17 cellular contexts compared by ENCODE assay signal in genomic region chr3:156802827-156803606, GRCh38. TPM values are rescaled to one million over a fixed set of nuclear protein-coding genes. Genes with fewer than 3 reads are reported as not detected.
DNase-seq lines count a peak whose midpoint lies in the region; ATAC-seq, FAIRE-seq and TF ChIP-seq lines count a peak whose summit lies in the region.
"Had no signal": no experiment of that assay in that cellular context is flagged by ENCODE, and none has a peak within 500 bp of the region (broad histone marks: within the 10 kb centered on the region; RNA-seq: fewer than 3 reads in every experiment).

No MANE protein-coding gene starts in this region.

- ATAC-seq in K562: peak; percentile 56; the same call in 2 of the 3 replicates
- no peak for ATAC-seq in GM21529 (IDR thresholded peaks at IDR 0.05; ENCODE audit: unreplicated experiment)
- no peak for ATAC-seq in activated CD8-positive, alpha-beta T cell treated with anti-CD3 and anti-CD28 coated beads, Interleukin-2, amount 10 ng/mL, durations not matched to agents 7 days and 5 days

- peaks cover 21% of the 10 kb centered on the region for H3K9me3 Mint-ChIP-seq in activated CD8-positive, alpha-beta T cell treated with anti-CD3 and anti-CD28 coated beads, Interleukin-2, amount 10 ng/mL, durations not matched to agents 7 days and 5 days (ENCODE audit: insufficient read depth)

- H3K79me2 ChIP-seq in K562 (ENCODE audit: control insufficient read depth, insufficient read depth, low read length) (no peaks in the 10 kb centered on the region), parathyroid adenoma (peaks cover 63% of the 10 kb centered on the region)

- H3K9ac ChIP-seq in K562 (ENCODE audit: insufficient read depth in 1 of 2, low read depth in 2 of 2, low read length in 2 of 2) (no peak overlapping the region), parathyroid adenoma (no peak overlapping the region)

- H3K27me3 ChIP-seq in K562 (ENCODE audit: control insufficient read depth in 2 of 2, insufficient read depth in 2 of 2, low read length in 2 of 2): no peaks in the 10 kb centered on the region
- no peaks in the 10 kb centered on the region for H3K27me3 ChIP-seq in parathyroid adenoma (ENCODE audit: control insufficient read depth, insufficient read depth, low read length)

- H3K9me1 ChIP-seq in K562 (ENCODE audit: control insufficient read depth, insufficient read depth, low read length): no peaks in the 10 kb centered on the region

- in situ Hi-C loops in K562 (cut with MboI): no loop called here

- FAIRE-seq in K562 (lab: Jason Lieb, UNC): no peak
- FAIRE-seq: A204.1, GM12892, H1 had no signal

- H3K4me2 ChIP-seq in K562 (ENCODE audit: insufficient read depth, low read length) (no peak overlapping the region), parathyroid adenoma (ENCODE audit: low read length) (no peak overlapping the region)

- H2AFZ ChIP-seq in K562 (ENCODE audit: low read depth, low read length) (no peak overlapping the region), parathyroid adenoma (no peak overlapping the region)

- no peak for TF ChIP-seq POLR2A in K562 (conservative IDR thresholded peaks at IDR 0.05)

- H3K27me3 Mint-ChIP-seq in activated CD8-positive, alpha-beta T cell treated with anti-CD3 and anti-CD28 coated beads, Interleukin-2, amount 10 ng/mL, durations not matched to agents 7 days and 5 days (ENCODE audit: low read depth): no peaks in the 10 kb centered on the region
- H3K27me3 Mint-ChIP-seq: B cell; CD4-positive, alpha-beta T cell had no signal

- DNase-seq in NCI-H82 (lab: John Stamatoyannopoulos, UW) (peak; percentile 49), NCI-H82 treated with DMSO at 0.1 percent for 48 hours (lab: John Stamatoyannopoulos, UW; ENCODE audit: unreplicated experiment) (no peak), DMS53 treated with DMSO at 0.1 percent for 48 hours (lab: John Stamatoyannopoulos, UW; ENCODE audit: unreplicated experiment) (peak; percentile 26), K562 (ENCODE audit: extremely low read depth in 1 of 4, low spot score in 3 of 4) (no peak)
- DNase-seq in activated CD8-positive, alpha-beta T cell treated with anti-CD3 and anti-CD28 coated beads, Interleukin-2, amount 10 ng/mL, durations not matched to agents 7 days and 5 days: no peak
- DNase-seq: C1 segment of cervical spinal cord; CD4-positive, alpha-beta T cell; DND-41; GDM1 had no signal

- POLR2A ChIA-PET in K562 (lab: Yijun Ruan, JAX): interaction anchor here (0.6 to 0.9 kb wide), 3 partner anchors 10 to 669 kb away, joined by 3 read pairs; no protein-coding TSS in a partner anchor
- POLR2A ChIA-PET in activated CD8-positive, alpha-beta T cell treated with anti-CD3 and anti-CD28 coated beads, Interleukin-2, amount 10 ng/mL, durations not matched to agents 7 days and 5 days (lab: Charles Lee): no interaction called here

- H3K9me3 ChIP-seq in K562 (replicated peaks; ENCODE audit: control insufficient read depth, insufficient read depth, low read depth, low read length) (no peaks in the 10 kb centered on the region), parathyroid adenoma (ENCODE audit: control insufficient read depth, low read length) (no peaks in the 10 kb centered on the region)
- H3K9me3 ChIP-seq: HAP-1 had no signal

- H3K4me1 ChIP-seq in K562 (replicated peaks in 1 of 2; ENCODE audit: control insufficient read depth in 2 of 2, insufficient read depth in 2 of 2, low read length in 2 of 2): peaks cover 0 to 10% of the 10 kb centered on the region in 2 experiments; a peak in 1 of 5 replicates
- H3K4me1 ChIP-seq in parathyroid adenoma: peaks cover 18% of the 10 kb centered on the region

- CTCF ChIA-PET in K562 (lab: Yijun Ruan, JAX; ENCODE audit: low intra/inter-chr PET ratio): no interaction called here
- CTCF ChIA-PET in activated CD8-positive, alpha-beta T cell treated with anti-CD3 and anti-CD28 coated beads, Interleukin-2, amount 10 ng/mL, durations not matched to agents 7 days and 5 days (lab: Charles Lee): no interaction called here

- H3K27ac ChIP-seq in K562 (ENCODE audit: extremely low read depth, low read depth, low read length) (no peak overlapping the region), parathyroid adenoma (peak overlapping the region; percentile 12)

- no peak for TF ChIP-seq RAD21 in K562 (CRISPR knock-in tag; conservative IDR thresholded peaks at IDR 0.05 in 1 of 2, IDR thresholded peaks at IDR 0.05 in 1 of 2)

- H3K4me3 Mint-ChIP-seq in activated CD8-positive, alpha-beta T cell treated with anti-CD3 and anti-CD28 coated beads, Interleukin-2, amount 10 ng/mL, durations not matched to agents 7 days and 5 days: no peak overlapping the region
- H3K4me3 Mint-ChIP-seq: B cell; CD4-positive, alpha-beta T cell had no signal

- intact Hi-C loops in K562 (cut with micrococcal nuclease): no loop called here

- TF ChIP-seq EP300 in K562 (IDR thresholded peaks at IDR 0.05; ENCODE audit: low read length): no peak

- H3K4me3 ChIP-seq in K562 (no peak overlapping the region), parathyroid adenoma (ENCODE audit: low read depth, low read length) (no peak overlapping the region)
- H3K4me3 ChIP-seq: HAP-1 had no signal

- no peak overlapping the region for H3K27ac Mint-ChIP-seq in activated CD8-positive, alpha-beta T cell treated with anti-CD3 and anti-CD28 coated beads, Interleukin-2, amount 10 ng/mL, durations not matched to agents 7 days and 5 days
- H3K27ac Mint-ChIP-seq: B cell; CD4-positive, alpha-beta T cell had no signal

- no peaks in the 10 kb centered on the region for H4K20me1 ChIP-seq in K562 (replicated peaks; ENCODE audit: control insufficient read depth, insufficient read depth, low read length)

- no TSS peak for BruUV-seq in K562 (replicated peaks; lab: Mats Ljungman, UMichigan)

- peaks cover 32% of the 10 kb centered on the region for H3K36me3 Mint-ChIP-seq in activated CD8-positive, alpha-beta T cell treated with anti-CD3 and anti-CD28 coated beads, Interleukin-2, amount 10 ng/mL, durations not matched to agents 7 days and 5 days (ENCODE audit: low read depth)

- H3K4me1 Mint-ChIP-seq in activated CD8-positive, alpha-beta T cell treated with anti-CD3 and anti-CD28 coated beads, Interleukin-2, amount 10 ng/mL, durations not matched to agents 7 days and 5 days (ENCODE audit: low read depth): peaks cover 5% of the 10 kb centered on the region
- H3K4me1 Mint-ChIP-seq: B cell had no signal

- TF ChIP-seq CTCF in K562 (IDR thresholded peaks at IDR 0.05 in 2 of 3, conservative IDR thresholded peaks at IDR 0.05 in 1 of 3; ENCODE audit: insufficient read depth in 2 of 3, low read depth in 1 of 3, low read length in 3 of 3) (no peak), parathyroid adenoma (IDR thresholded peaks at IDR 0.05) (no peak)

- H3K36me3 ChIP-seq in K562 (ENCODE audit: control insufficient read depth, insufficient read depth, low read length) (no peaks in the 10 kb centered on the region), parathyroid adenoma (ENCODE audit: control insufficient read depth, insufficient read depth, low read length) (no peaks in the 10 kb centered on the region)
- H3K36me3 ChIP-seq: HAP-1 had no signal

TF ChIP-seq in K562, 482 proteins besides CTCF, POLR2A, EP300 and RAD21 (continues in another document):
- TF ChIP-seq CREB5 (CRISPR knock-in tag; IDR thresholded peaks at IDR 0.05): no peak
- TF ChIP-seq PHF21A (IDR thresholded peaks at IDR 0.05; ENCODE audit: borderline replicate concordance, low read depth): no peak
- TF ChIP-seq ZNF134 (CRISPR knock-in tag; conservative IDR thresholded peaks at IDR 0.05): no peak
- no peak for TF ChIP-seq IRF9 (tag; IDR thresholded peaks at IDR 0.05)
- peak in 1 of 2 experiments; percentile 67; a peak in 1 of 4 replicates for TF ChIP-seq SRF (CRISPR knock-in tag; IDR thresholded peaks at IDR 0.05)
- no peak for TF ChIP-seq RNF2 (IDR thresholded peaks at IDR 0.05)
- no peak for TF ChIP-seq SPI1 (IDR thresholded peaks at IDR 0.05; ENCODE audit: borderline replicate concordance, low read depth, low read length)

RNA-seq across cellular contexts. Expression of gene LEKR1, which starts 23.1 kb away (rescaled TPM):
- total RNA-seq in K562 (2011; cell fraction: chromatin; rRNA removed; ENCODE audit: low replicate concordance): 2.5 and 5.3 TPM in 2 replicates
- total RNA-seq in K562 (2011; cell fraction: nucleolus; rRNA removed): 1.5 and 3.0 TPM in 2 replicates
- total RNA-seq in K562 (2011; cell fraction: nucleoplasm; rRNA removed): 2.2 and 5.3 TPM in 2 replicates
- total RNA-seq in K562 (2014; rRNA removed) (0.33 and 0.91 TPM in 2 replicates), K562 (2014; rRNA removed; fragmentation: Illumina TruSeq; extraction: Trizol) (1.8 TPM in 2 replicates), K562 (2015; rRNA removed; fragmentation: Illumina TruSeq; extraction: Trizol) (0.87 and 1.1 TPM in 2 replicates), K562 (2021) (0.98 and 1.4 TPM in 2 replicates)
- polyA plus RNA-seq in K562 (2011; rRNA removed) (1.1 and 1.2 TPM in 2 replicates), K562 (2014; fragmentation: Illumina TruSeq; extraction: Trizol) (0.55 and 0.77 TPM in 2 replicates), K562 (2014; fragmentation: Nextera tagmentation; extraction: Ambion mirVana) (1 to 10 TPM; 1.3 to 1.8 TPM), K562 (2014; rRNA removed) (0.76 and 0.89 TPM in 2 replicates)
- 0.22 and 0.31 TPM in 2 replicates for polyA plus RNA-seq in K562 (2011; cell fraction: cytosol; rRNA removed)
- polyA plus RNA-seq in K562 (2011; cell fraction: nucleus; rRNA removed): 1.2 TPM in 2 replicates
- polyA plus RNA-seq in K562 (2012): 1.3 and 2.3 TPM in 2 replicates
- polyA minus RNA-seq in K562 (2011; rRNA and poly(A)+ RNA removed): 3.7 and 5.4 TPM in 2 replicates
- polyA minus RNA-seq in K562 (2011; cell fraction: cytosol; rRNA and poly(A)+ RNA removed): not detected in 2 replicates
- polyA minus RNA-seq in K562 (2011; cell fraction: nucleus; rRNA and poly(A)+ RNA removed): 6.1 and 8.0 TPM in 2 replicates
- under 1 TPM; 0.68 to 0.81 TPM for total RNA-seq in activated CD8-positive, alpha-beta T cell treated with anti-CD3 and anti-CD28 coated beads, Interleukin-2, amount 10 ng/mL, durations not matched to agents 7 days and 5 days
- total RNA-seq: H1, HT1080 had no signal

Comparison
In these comparisons a context has a peak if more than half of its experiments do, and no peak if none do; other contexts are left out.
1. DNase-seq: peak in NCI-H82 (single experiment) and DMS53 treated with DMSO at 0.1 percent for 48 hours (single experiment); none in NCI-H82 treated with DMSO at 0.1 percent for 48 hours (single experiment), K562 (0 of 4) and activated CD8-positive, alpha-beta T cell treated with anti-CD3 and anti-CD28 coated beads, Interleukin-2, amount 10 ng/mL, durations not matched to agents 7 days and 5 days (single experiment).